20 cellular contexts compared by ENCODE assay signal in genomic region chr5:132871459-132871858, GRCh38. TPM values are rescaled to one million over a fixed set of nuclear protein-coding genes. Genes with fewer than 3 reads are reported as not detected.
"Had no signal": no experiment of that assay in that cellular context is flagged by ENCODE, and none has a peak within 500 bp of the region (broad histone marks: within the 10 kb centered on the region; RNA-seq: fewer than 3 reads in every experiment).

No MANE protein-coding gene starts in this region.

- ATAC-seq: activated CD8-positive, alpha-beta T cell treated with anti-CD3 and anti-CD28 coated beads, Interleukin-2, amount 10 ng/mL, durations not matched to agents 7 days and 5 days; gastrocnemius medialis; sciatic nerve; upper lobe of right lung; WTC11 had no signal

- H3K27ac ChIP-seq: prostate gland, spleen, thoracic aorta, upper lobe of right lung had no signal

- H3K27ac Mint-ChIP-seq: activated CD8-positive, alpha-beta T cell treated with anti-CD3 and anti-CD28 coated beads, Interleukin-2, amount 10 ng/mL, durations not matched to agents 7 days and 5 days; activated T-helper 1 cell treated with anti-CD3 and anti-CD28 coated beads, Interleukin-12 subunit alpha, Interleukin-12 subunit beta, Interleukin-2, Interleukin-4 antibody, amounts not matched to agents 30 ng/mL and 10 ng/mL and 1 ng/mL, durations not matched to agents 14 hours and 24 hours and 36 hours had no signal

- FAIRE-seq: islet of Langerhans, TTC549 had no signal

- H3K4me3 ChIP-seq: gastrocnemius medialis, heart right ventricle, prostate gland, spleen, thoracic aorta, upper lobe of right lung had no signal

- H3K9me3 Mint-ChIP-seq: activated T-helper 1 cell treated with anti-CD3 and anti-CD28 coated beads, Interleukin-12 subunit alpha, Interleukin-12 subunit beta, Interleukin-2, Interleukin-4 antibody, amounts not matched to agents 30 ng/mL and 10 ng/mL and 1 ng/mL, durations not matched to agents 14 hours and 24 hours and 36 hours; nephron progenitor cell; WTC11 had no signal

- DNase-seq: activated CD4-positive, alpha-beta T cell treated with anti-CD3 and anti-CD28 coated beads for 4 hours; activated CD8-positive, alpha-beta memory T cell treated with anti-CD3 and anti-CD28 coated beads, Interleukin-2, amount 50 U/mL, for 48 hours; activated CD8-positive, alpha-beta T cell treated with anti-CD3 and anti-CD28 coated beads, Interleukin-2, amount 10 ng/mL, durations not matched to agents 7 days and 5 days; activated naive CD4-positive, alpha-beta T cell; aorta; erythroblast; gastrocnemius medialis; heart right ventricle; mesenchymal stem cell; nephron progenitor cell; occipital lobe; spleen; upper lobe of right lung had no signal

- H3K4me3 Mint-ChIP-seq: activated CD8-positive, alpha-beta T cell treated with anti-CD3 and anti-CD28 coated beads, Interleukin-2, amount 10 ng/mL, durations not matched to agents 7 days and 5 days; activated T-helper 1 cell treated with anti-CD3 and anti-CD28 coated beads, Interleukin-12 subunit alpha, Interleukin-12 subunit beta, Interleukin-2, Interleukin-4 antibody, amounts not matched to agents 30 ng/mL and 10 ng/mL and 1 ng/mL, durations not matched to agents 14 hours and 24 hours and 36 hours; nephron progenitor cell; WTC11 had no signal

- H3K27me3 ChIP-seq: gastrocnemius medialis, heart right ventricle, spleen, upper lobe of right lung had no signal

- H3K9me3 ChIP-seq: gastrocnemius medialis, heart right ventricle, prostate gland, spleen, thoracic aorta, upper lobe of right lung had no signal

RNA-seq across cellular contexts. Expression of gene GDF9, which starts 5.2 kb away (rescaled TPM):
- total RNA-seq: thoracic aorta had no signal

RNA-seq across cellular contexts. Expression of gene SOWAHA, which starts 58.4 kb away (rescaled TPM):
- total RNA-seq: activated CD8-positive, alpha-beta T cell treated with anti-CD3 and anti-CD28 coated beads, Interleukin-2, amount 10 ng/mL, durations not matched to agents 7 days and 5 days; spleen; upper lobe of right lung had no signal
